8 cellular contexts compared by ENCODE assay signal in the genomic region with DNA sequence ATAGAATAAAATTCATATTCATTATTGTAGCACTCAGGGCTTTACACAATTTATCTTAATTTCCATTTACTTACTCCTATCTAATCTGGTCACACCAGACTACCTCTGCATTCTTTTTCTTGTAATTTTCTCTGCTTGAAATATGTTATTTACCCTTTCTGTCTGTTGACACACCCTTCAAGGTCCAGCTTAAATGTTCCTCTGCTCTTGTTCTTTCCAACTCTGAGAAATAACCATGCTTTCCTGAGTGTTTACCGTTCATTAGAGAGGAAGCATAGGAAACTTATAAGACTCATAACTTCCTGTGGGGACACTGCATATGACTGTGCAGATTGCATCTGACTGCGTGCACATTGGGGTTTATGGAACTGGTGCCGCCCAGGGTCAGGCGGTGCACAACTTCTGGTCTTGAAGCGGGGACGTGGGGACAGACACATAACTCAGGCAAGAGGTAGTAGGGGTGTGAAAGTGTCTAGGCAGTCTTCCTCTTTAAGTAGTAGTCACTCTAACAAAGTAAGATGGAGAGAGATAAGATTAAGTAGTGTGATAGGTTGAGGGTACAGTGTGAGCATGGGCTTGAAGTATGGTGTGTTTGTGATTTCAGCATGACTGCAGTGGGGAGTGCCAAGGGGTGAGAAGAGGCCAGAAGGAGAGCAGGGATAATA. TPM values are rescaled to one million over a fixed set of nuclear protein-coding genes. Genes with fewer than 3 reads are reported as not detected.
A peak's percentile ranks its signal among the peaks of the same experiment; 100 is the strongest.
DNase-seq lines count a peak whose midpoint lies in the region; ATAC-seq and TF ChIP-seq lines count a peak whose summit lies in the region.

No MANE protein-coding gene starts in this region.

- BruUV-seq in Calu3 (replicated peaks; lab: Mats Ljungman, UMichigan) = no TSS peak

- H3K9me3 Mint-ChIP-seq in Calu3 (ENCODE audit: low read depth, unreplicated experiment) = no peaks in the 10 kb centered on the region

- intact Hi-C loops in Calu3 (cut with micrococcal nuclease; ENCODE audit: unreplicated experiment) = no loop called here

- POLR2A ChIA-PET in HEK293T (lab: Yijun Ruan, JAX) = no interaction called here

- H3K36me3 Mint-ChIP-seq in Calu3 (ENCODE audit: insufficient read depth, unreplicated experiment) = no peaks in the 10 kb centered on the region

- peak; percentile 63 to 70 for DNase-seq in activated CD4-positive, alpha-beta T cell treated with anti-CD3 and anti-CD28 coated beads for 4 hours
- peak; percentile 44 for DNase-seq in stimulated activated CD4-positive, alpha-beta T cell treated with anti-CD3 and anti-CD28 coated beads, Interleukin-4, amount 100 ng/mL, for 1 hour
- DNase-seq in HEK293T (ENCODE audit: extremely low spot score) = no peak
- no peak for DNase-seq in NCI-H510A (lab: John Stamatoyannopoulos, UW)
- no peak for DNase-seq in Calu3
- DNase-seq in AG20443 (ENCODE audit: low spot score) = no peak

- H3K27me3 Mint-ChIP-seq in Calu3 (ENCODE audit: unreplicated experiment) = no peaks in the 10 kb centered on the region

- CTCF ChIA-PET in HEK293T (lab: Yijun Ruan, JAX) (interaction anchor here (1.3 kb wide), 1 partner anchor 57 kb away, joined by 4 read pairs; no protein-coding TSS in a partner anchor), Calu3 (lab: Charles Lee) (no interaction called here)

- no peak overlapping the region for H3K27ac Mint-ChIP-seq in Calu3 (ENCODE audit: unreplicated experiment)

- no peak overlapping the region for H3K4me3 Mint-ChIP-seq in Calu3 (ENCODE audit: low read depth, unreplicated experiment)

- peaks cover 7% of the 10 kb centered on the region for H3K4me1 Mint-ChIP-seq in Calu3 (ENCODE audit: low read depth, unreplicated experiment)

- ATAC-seq in HG03139 (IDR thresholded peaks at IDR 0.05; ENCODE audit: unreplicated experiment) = peak; percentile 60
- ATAC-seq in esophagus mucosa = peak; percentile 52

- no peak for TF ChIP-seq CTCF in Calu3 (IDR thresholded peaks at IDR 0.05; ENCODE audit: unreplicated experiment)

TF ChIP-seq in HEK293T, 16 proteins besides CTCF, POLR2A, EP300 and RAD21:
- TF ChIP-seq CTBP1 (IDR thresholded peaks at IDR 0.05; ENCODE audit: borderline replicate concordance) = no peak
- no peak for TF ChIP-seq BHLHE40 (IDR thresholded peaks at IDR 0.05; ENCODE audit: borderline replicate concordance)
- no peak for TF ChIP-seq SP1 (IDR thresholded peaks at IDR 0.05)
- TF ChIP-seq HDGF (IDR thresholded peaks at IDR 0.05; ENCODE audit: borderline replicate concordance) = no peak
- TF ChIP-seq ELF4 (IDR thresholded peaks at IDR 0.05) = no peak
- no peak for TF ChIP-seq TARDBP (IDR thresholded peaks at IDR 0.05)
- TF ChIP-seq ZNF384 (IDR thresholded peaks at IDR 0.05) = no peak
- TF ChIP-seq, protein P1, sequence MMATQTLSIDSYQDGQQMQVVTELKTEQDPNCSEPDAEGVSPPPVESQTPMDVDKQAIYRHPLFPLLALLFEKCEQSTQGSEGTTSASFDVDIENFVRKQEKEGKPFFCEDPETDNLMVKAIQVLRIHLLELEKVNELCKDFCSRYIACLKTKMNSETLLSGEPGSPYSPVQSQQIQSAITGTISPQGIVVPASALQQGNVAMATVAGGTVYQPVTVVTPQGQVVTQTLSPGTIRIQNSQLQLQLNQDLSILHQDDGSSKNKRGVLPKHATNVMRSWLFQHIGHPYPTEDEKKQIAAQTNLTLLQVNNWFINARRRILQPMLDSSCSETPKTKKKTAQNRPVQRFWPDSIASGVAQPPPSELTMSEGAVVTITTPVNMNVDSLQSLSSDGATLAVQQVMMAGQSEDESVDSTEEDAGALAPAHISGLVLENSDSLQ (IDR thresholded peaks at IDR 0.05) = no peak
- no peak for TF ChIP-seq FOXM1 (IDR thresholded peaks at IDR 0.05; ENCODE audit: borderline replicate concordance)
- no peak for TF ChIP-seq FOXK2 (IDR thresholded peaks at IDR 0.05)
- TF ChIP-seq SUZ12 (IDR thresholded peaks at IDR 0.05) = no peak
- no peak for TF ChIP-seq NFRKB (IDR thresholded peaks at IDR 0.05)
- no peak for TF ChIP-seq ARNT (IDR thresholded peaks at IDR 0.05)
- TF ChIP-seq L3MBTL2 (conservative IDR thresholded peaks at IDR 0.05) = no peak
- TF ChIP-seq FOXA1 (IDR thresholded peaks at IDR 0.05) = no peak
- no peak for TF ChIP-seq LEF1 (IDR thresholded peaks at IDR 0.05; ENCODE audit: borderline replicate concordance)
TF ChIP-seq in HEK293T: peak in this region for 0.

RNA-seq across cellular contexts. Expression of a gene that starts 42.6 kb away (rescaled TPM):
- total RNA-seq in esophagus mucosa (7.6 TPM), Calu3 (2022) (12.6 and 13.4 TPM in 2 replicates)

RNA-seq across cellular contexts. Expression of a gene that starts 54.0 kb away (rescaled TPM):
- total RNA-seq in esophagus mucosa = 4.9 TPM
- 0.37 TPM in 1 of 2 replicates, not detected in the other for total RNA-seq in Calu3 (2022)

Comparison
In these comparisons a context has a peak if more than half of its experiments do, and no peak if none do; other contexts are left out.
1. DNase-seq: peak in activated CD4-positive, alpha-beta T cell treated with anti-CD3 and anti-CD28 coated beads for 4 hours (2 of 2) and stimulated activated CD4-positive, alpha-beta T cell treated with anti-CD3 and anti-CD28 coated beads, Interleukin-4, amount 100 ng/mL, for 1 hour (single experiment); none in HEK293T (single experiment), NCI-H510A (single experiment), Calu3 (single experiment) and AG20443 (single experiment).